ENCODE assay signal across 10 cellular contexts in the genomic region with DNA sequence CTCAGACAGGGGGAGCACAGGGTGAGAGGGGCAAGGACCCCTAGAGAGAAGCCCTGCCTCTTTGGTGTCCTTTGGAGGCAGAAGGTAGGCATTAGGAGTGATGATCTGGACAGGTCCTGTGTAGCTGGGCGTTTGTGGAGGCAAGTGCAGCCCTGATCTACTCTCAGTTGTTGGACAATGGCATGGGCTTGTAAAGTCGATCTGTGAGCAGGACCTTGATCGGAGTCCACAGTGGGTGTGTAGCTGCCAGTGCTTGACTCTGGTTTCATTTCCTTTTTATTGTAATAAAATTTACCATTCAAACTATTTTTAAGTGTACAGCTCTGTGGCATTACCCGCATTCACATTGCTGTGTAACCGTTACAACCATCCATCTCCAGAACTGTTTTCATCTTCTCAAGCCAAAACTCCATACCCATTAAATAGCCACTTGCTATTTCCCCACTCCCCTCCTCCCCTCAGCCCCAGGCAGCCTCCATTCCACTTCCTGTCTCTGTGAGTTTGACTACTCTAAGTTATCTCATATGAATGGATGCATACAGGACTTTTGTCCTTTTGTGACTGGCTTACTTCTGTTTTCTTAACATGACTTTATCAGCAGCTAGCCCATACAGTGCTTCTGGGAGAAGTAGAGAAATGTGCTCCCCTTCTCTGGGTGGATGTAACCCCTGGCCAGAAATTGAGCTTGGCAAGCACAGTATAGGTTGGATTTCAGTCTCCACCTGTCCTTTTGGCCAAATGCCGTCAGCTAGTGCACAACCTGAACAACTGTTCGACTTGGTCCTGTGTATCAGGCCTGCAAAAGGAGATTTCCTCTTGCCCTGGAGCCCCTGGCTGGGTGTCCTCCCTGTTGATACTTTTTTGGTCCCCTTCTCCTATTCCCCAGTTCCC.
DNase-seq lines count a peak whose midpoint lies in the region; ATAC-seq lines count a peak whose summit lies in the region.
"Had no signal": no experiment of that assay in that cellular context is flagged by ENCODE, and none has a peak within 500 bp of the region (broad histone marks: within the 10 kb centered on the region; RNA-seq: fewer than 3 reads in every experiment).

No MANE protein-coding gene starts in this region.

- H3K27ac ChIP-seq in layer of hippocampus (ENCODE audit: low read depth, low read length): peak overlapping the region; percentile 42
- H3K27ac ChIP-seq: SJCRH30 had no signal

- H3K27me3 ChIP-seq in layer of hippocampus (ENCODE audit: control insufficient read depth, insufficient read depth, low read length): no peaks in the 10 kb centered on the region
- H3K27me3 ChIP-seq: SJCRH30 had no signal

- H3K4me3 Mint-ChIP-seq in stimulated activated effector memory CD8-positive, alpha-beta T cell treated with anti-CD3 and anti-CD28 coated beads, Interleukin-12 subunit alpha, Interleukin-12 subunit beta, amount 100 ng/mL, for 72 hours: no peak overlapping the region

- H3K9me3 Mint-ChIP-seq in stimulated activated effector memory CD8-positive, alpha-beta T cell treated with anti-CD3 and anti-CD28 coated beads, Interleukin-12 subunit alpha, Interleukin-12 subunit beta, amount 100 ng/mL, for 72 hours: no peaks in the 10 kb centered on the region

- H3K4me1 Mint-ChIP-seq in stimulated activated effector memory CD8-positive, alpha-beta T cell treated with anti-CD3 and anti-CD28 coated beads, Interleukin-12 subunit alpha, Interleukin-12 subunit beta, amount 100 ng/mL, for 72 hours: no peaks in the 10 kb centered on the region

- DNase-seq in Kasumi-1 (lab: John Stamatoyannopoulos, UW) (peak; percentile 71 to 73), NCI-H526 treated with DMSO at 0.1 percent for 48 hours (lab: John Stamatoyannopoulos, UW) (no peak), AG08396 (ENCODE audit: low spot score) (no peak)
- DNase-seq in stimulated activated effector memory CD8-positive, alpha-beta T cell treated with anti-CD3 and anti-CD28 coated beads, Interleukin-12 subunit alpha, Interleukin-12 subunit beta, amount 100 ng/mL, for 72 hours (ENCODE audit: low spot score in 2 of 2): no peak
- no peak for DNase-seq in central memory CD4-positive, alpha-beta T cell
- DNase-seq: effector CD4-positive, alpha-beta T cell had no signal

- peak; percentile 28 for ATAC-seq in GM21423 (IDR thresholded peaks at IDR 0.05; ENCODE audit: unreplicated experiment)
- no peak for ATAC-seq in stimulated activated effector memory CD8-positive, alpha-beta T cell treated with anti-CD3 and anti-CD28 coated beads, Interleukin-12 subunit alpha, Interleukin-12 subunit beta, amount 100 ng/mL, for 72 hours

- no peaks in the 10 kb centered on the region for H3K36me3 Mint-ChIP-seq in stimulated activated effector memory CD8-positive, alpha-beta T cell treated with anti-CD3 and anti-CD28 coated beads, Interleukin-12 subunit alpha, Interleukin-12 subunit beta, amount 100 ng/mL, for 72 hours

- no peak overlapping the region for H3K27ac Mint-ChIP-seq in stimulated activated effector memory CD8-positive, alpha-beta T cell treated with anti-CD3 and anti-CD28 coated beads, Interleukin-12 subunit alpha, Interleukin-12 subunit beta, amount 100 ng/mL, for 72 hours

- H3K4me3 ChIP-seq in GM08714 (ENCODE audit: low read length): peak overlapping the region; percentile 57; the same call in 1 of the 2 replicates
- H3K4me3 ChIP-seq: SJCRH30 had no signal

Comparison
In these comparisons a context has a peak if more than half of its experiments do, and no peak if none do; other contexts are left out.
1. DNase-seq: peak in Kasumi-1 (2 of 2); none in NCI-H526 treated with DMSO at 0.1 percent for 48 hours (single experiment), stimulated activated effector memory CD8-positive, alpha-beta T cell treated with anti-CD3 and anti-CD28 coated beads, Interleukin-12 subunit alpha, Interleukin-12 subunit beta, amount 100 ng/mL, for 72 hours (0 of 2), AG08396 (single experiment) and central memory CD4-positive, alpha-beta T cell (single experiment).